Comparison of ENCODE assay signal across 15 cellular contexts in the genomic region with DNA sequence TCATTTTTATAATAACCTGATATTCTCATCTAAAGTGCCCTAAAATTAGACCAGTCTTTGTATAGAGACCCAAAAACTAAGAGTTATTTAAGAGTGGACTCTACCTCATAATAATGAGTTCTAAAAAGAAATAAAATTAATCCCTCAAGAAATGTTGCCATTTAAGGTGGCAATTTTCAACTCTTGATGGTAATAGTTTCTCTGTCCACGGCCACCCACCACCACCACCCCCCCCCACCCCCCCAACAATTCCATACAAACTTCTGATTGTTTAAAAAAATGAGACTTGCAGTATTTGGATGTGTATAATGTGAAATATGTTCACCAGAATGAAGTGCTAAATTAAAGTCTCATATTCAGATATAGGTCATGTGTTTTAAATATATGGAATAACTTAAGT.
"Had no signal": no experiment of that assay in that cellular context is flagged by ENCODE, and none has a peak within 500 bp of the region (broad histone marks: within the 10 kb centered on the region; RNA-seq: fewer than 3 reads in every experiment).

No MANE protein-coding gene starts in this region.

- H3K27ac ChIP-seq: coronary artery, left lung, neural progenitor cell, psoas muscle, thyroid gland, vagina had no signal

- DNase-seq: effector memory CD8-positive, alpha-beta T cell; left cardiac atrium; left lung; naive thymus-derived CD8-positive, alpha-beta T cell; psoas muscle; right cardiac atrium; stimulated activated CD4-positive, alpha-beta T cell treated with anti-CD3 and anti-CD28 coated beads, Interleukin-12 subunit alpha, Interleukin-12 subunit beta, amount 100 ng/mL, for 4 hours; stimulated activated CD4-positive, alpha-beta T cell treated with anti-CD3 and anti-CD28 coated beads, Interleukin-1b, Interleukin-23, amount 100 ng/mL, for 48 hours; stimulated activated CD4-positive, alpha-beta T cell treated with anti-CD3 and anti-CD28 coated beads, Interleukin-4, amount 100 ng/mL, for 1 hour; stimulated activated CD8-positive, alpha-beta memory T cell treated with anti-CD3 and anti-CD28 coated beads, Interleukin-4, amount 100 ng/mL, for 48 hours; stimulated activated naive CD8-positive, alpha-beta T cell treated with anti-CD3 and anti-CD28 coated beads, Interleukin-15, amount 100 ng/mL, for 72 hours; thyroid gland had no signal

- H3K9me3 Mint-ChIP-seq: effector memory CD8-positive, alpha-beta T cell; naive thymus-derived CD8-positive, alpha-beta T cell; neural progenitor cell; stimulated activated naive CD8-positive, alpha-beta T cell treated with anti-CD3 and anti-CD28 coated beads, Interleukin-15, amount 100 ng/mL, for 72 hours had no signal

- H3K4me3 Mint-ChIP-seq: effector memory CD8-positive, alpha-beta T cell; naive thymus-derived CD8-positive, alpha-beta T cell; neural progenitor cell; stimulated activated naive CD8-positive, alpha-beta T cell treated with anti-CD3 and anti-CD28 coated beads, Interleukin-15, amount 100 ng/mL, for 72 hours had no signal

- ATAC-seq: effector memory CD8-positive, alpha-beta T cell; left cardiac atrium; left lung; naive thymus-derived CD8-positive, alpha-beta T cell; psoas muscle; right cardiac atrium; stimulated activated naive CD8-positive, alpha-beta T cell treated with anti-CD3 and anti-CD28 coated beads, Interleukin-15, amount 100 ng/mL, for 72 hours had no signal

- H3K36me3 Mint-ChIP-seq: naive thymus-derived CD8-positive, alpha-beta T cell; neural progenitor cell had no signal

- H3K27ac Mint-ChIP-seq: effector memory CD8-positive, alpha-beta T cell; naive thymus-derived CD8-positive, alpha-beta T cell; neural progenitor cell; stimulated activated naive CD8-positive, alpha-beta T cell treated with anti-CD3 and anti-CD28 coated beads, Interleukin-15, amount 100 ng/mL, for 72 hours had no signal
